24 cellular contexts compared by ENCODE assay signal in the genomic region with DNA sequence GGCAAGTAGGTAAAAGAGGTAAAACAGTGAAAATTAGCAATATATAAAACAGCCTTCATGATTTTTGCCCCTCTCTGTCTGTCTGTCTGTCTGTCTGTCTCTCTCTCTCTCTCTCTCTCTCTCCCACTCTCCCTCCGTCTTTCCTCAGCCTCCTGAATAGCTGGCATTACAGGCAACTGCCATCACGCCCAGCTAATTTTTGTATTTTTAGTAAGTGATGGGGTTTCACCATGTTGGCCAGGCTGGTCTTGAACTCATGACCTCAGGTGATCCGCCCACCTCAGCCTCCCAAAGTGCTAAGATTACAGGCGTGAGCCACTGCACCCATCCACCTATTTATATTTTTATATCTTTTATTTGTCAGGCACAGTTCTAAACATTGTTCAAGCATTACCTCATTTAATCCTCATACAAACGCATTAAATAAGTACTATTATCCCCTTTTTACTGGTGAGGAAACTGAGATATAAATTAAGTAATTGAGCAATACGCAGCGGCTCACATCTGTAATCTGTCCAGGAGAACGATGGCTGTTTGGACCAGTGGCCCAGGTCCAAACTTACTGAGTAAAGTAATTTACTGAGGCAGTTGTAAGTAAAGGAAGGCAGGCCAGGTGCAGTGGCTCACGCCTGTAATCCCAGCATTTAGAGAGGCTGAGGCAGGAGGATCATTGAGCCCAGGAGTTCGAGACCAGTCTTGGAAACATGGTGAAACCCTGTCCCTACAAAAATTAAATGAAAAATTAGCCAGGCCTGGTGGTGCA.
DNase-seq lines count a peak whose midpoint lies in the region; ATAC-seq and TF ChIP-seq lines count a peak whose summit lies in the region.
"Had no signal": no experiment of that assay in that cellular context is flagged by ENCODE, and none has a peak within 500 bp of the region (broad histone marks: within the 10 kb centered on the region; RNA-seq: fewer than 3 reads in every experiment).

No MANE protein-coding gene starts in this region.

- intact Hi-C loops in MCF 10A (cut with micrococcal nuclease) (no loop called here), breast epithelium (cut with DNase I; ENCODE audit: low total_unique reads) (no loop called here), OCI-LY7 (cut with micrococcal nuclease; ENCODE audit: unreplicated experiment) (no loop called here), gastrocnemius medialis (cut with DNase I; ENCODE audit: low total_unique reads) (no loop called here)
- intact Hi-C loops in activated CD4-positive, alpha-beta T cell treated with anti-CD3 and anti-CD28 coated beads for 36 hours (cut with DNase I, micrococcal nuclease) = no loop called here

- no peaks in the 10 kb centered on the region for H3K36me3 ChIP-seq in breast epithelium
- no peaks in the 10 kb centered on the region for H3K36me3 ChIP-seq in OCI-LY7 (ENCODE audit: insufficient read depth, low read length)
- no peaks in the 10 kb centered on the region for H3K36me3 ChIP-seq in gastrocnemius medialis
- H3K36me3 ChIP-seq: esophagus muscularis mucosa, gastroesophageal sphincter, lower lobe of right lung, ovary, sigmoid colon had no signal

- peak overlapping the region; percentile 24 for H3K27ac Mint-ChIP-seq in MCF 10A (ENCODE audit: low read depth, unreplicated experiment)
- no peak overlapping the region for H3K27ac Mint-ChIP-seq in activated CD4-positive, alpha-beta T cell treated with anti-CD3 and anti-CD28 coated beads for 36 hours
- H3K27ac Mint-ChIP-seq: activated CD4-positive, alpha-beta memory T cell treated with anti-CD3 and anti-CD28 coated beads for 36 hours had no signal

- no peaks in the 10 kb centered on the region for H3K9me3 Mint-ChIP-seq in MCF 10A (ENCODE audit: unreplicated experiment)
- no peaks in the 10 kb centered on the region for H3K9me3 Mint-ChIP-seq in activated CD4-positive, alpha-beta T cell treated with anti-CD3 and anti-CD28 coated beads for 36 hours (ENCODE audit: low read depth)
- H3K9me3 Mint-ChIP-seq: activated B cell treated with CpG ODN at 0.5 μM for 24 hours; activated CD4-positive, alpha-beta memory T cell treated with anti-CD3 and anti-CD28 coated beads for 36 hours had no signal

- H3K4me2 ChIP-seq in OCI-LY7 (ENCODE audit: low read length) = peak overlapping the region; percentile 43; the same call in 1 of the 2 replicates
- H3K4me2 ChIP-seq: SK-N-SH had no signal

- H3K36me3 Mint-ChIP-seq in MCF 10A (ENCODE audit: insufficient read depth, unreplicated experiment) = no peaks in the 10 kb centered on the region
- peaks cover 9% of the 10 kb centered on the region for H3K36me3 Mint-ChIP-seq in activated CD4-positive, alpha-beta T cell treated with anti-CD3 and anti-CD28 coated beads for 36 hours (ENCODE audit: low read depth)
- H3K36me3 Mint-ChIP-seq: activated CD4-positive, alpha-beta memory T cell treated with anti-CD3 and anti-CD28 coated beads for 36 hours had no signal

- H3K4me3 Mint-ChIP-seq in MCF 10A (ENCODE audit: unreplicated experiment) = no peak overlapping the region
- H3K4me3 Mint-ChIP-seq in activated CD4-positive, alpha-beta T cell treated with anti-CD3 and anti-CD28 coated beads for 36 hours = no peak overlapping the region
- H3K4me3 Mint-ChIP-seq: activated B cell treated with CpG ODN at 0.5 μM for 24 hours; activated CD4-positive, alpha-beta memory T cell treated with anti-CD3 and anti-CD28 coated beads for 36 hours had no signal

- no peaks in the 10 kb centered on the region for H3K4me1 ChIP-seq in breast epithelium
- H3K4me1 ChIP-seq in OCI-LY7 (ENCODE audit: insufficient read depth, low read length, poor library complexity, severe bottlenecking) = peaks cover 69% of the 10 kb centered on the region
- H3K4me1 ChIP-seq in gastrocnemius medialis = peaks cover 46 to 63% of the 10 kb centered on the region in 2 donors

- H3K4me3 ChIP-seq in breast epithelium (no peak overlapping the region), OCI-LY7 (ENCODE audit: low read depth, low read length, poor library complexity, severe bottlenecking) (no peak overlapping the region), fibroblast of mammary gland (ENCODE audit: control insufficient read depth, low read depth, low read length) (no peak overlapping the region), gastrocnemius medialis (no peak overlapping the region)
- H3K4me3 ChIP-seq: esophagus muscularis mucosa, gastroesophageal sphincter, lower lobe of right lung, ovary, sigmoid colon had no signal

- in situ Hi-C loops in gastrocnemius medialis (cut with MboI; ENCODE audit: low sequenced_read_pairs in 4 of 4) = no loop called here

- DNase-seq in MCF 10A (ENCODE audit: unreplicated experiment) (no peak), breast epithelium (ENCODE audit: low spot score in 2 of 2) (no peak), OCI-LY7 (ENCODE audit: low spot score) (no peak), fibroblast of mammary gland (ENCODE audit: low read depth) (peak; percentile 33), gastrocnemius medialis (peak in 1 of 2 donors; percentile 53), midbrain (lab: John Stamatoyannopoulos, UW) (no peak), GM10266 (ENCODE audit: extremely low spot score) (no peak)
- no peak for DNase-seq in activated CD4-positive, alpha-beta T cell treated with anti-CD3 and anti-CD28 coated beads for 36 hours
- DNase-seq: activated B cell treated with CpG ODN at 0.5 μM for 24 hours; activated CD4-positive, alpha-beta memory T cell treated with anti-CD3 and anti-CD28 coated beads for 36 hours; aorta; Calu3; effector CD8-positive, alpha-beta T cell; lower lobe of right lung; NCI-H146; NCI-H2171; NCI-H526 treated with DMSO at 0.1 percent for 48 hours; ovary; RPMI8226; sigmoid colon; SK-N-SH; stimulated activated CD4-positive, alpha-beta T cell treated with anti-CD3 and anti-CD28 coated beads, Interleukin-1b, Interleukin-23, amount 100 ng/mL, for 48 hours had no signal

- H3K27ac ChIP-seq in breast epithelium (no peak overlapping the region), OCI-LY7 (ENCODE audit: low read depth, low read length, poor library complexity, severe bottlenecking) (peak overlapping the region; percentile 30), gastrocnemius medialis (peak overlapping the region; percentile 59 to 70 (median 65))
- H3K27ac ChIP-seq: esophagus muscularis mucosa, gastroesophageal sphincter, lower lobe of right lung, ovary, sigmoid colon had no signal

- peaks cover 7% of the 10 kb centered on the region for H4K20me1 ChIP-seq in OCI-LY7 (ENCODE audit: insufficient read depth, low read length)

- BruUV-seq in MCF 10A (replicated peaks; lab: Mats Ljungman, UMichigan) = no TSS peak
- BruUV-seq in OCI-LY7 (replicated peaks; lab: Mats Ljungman, UMichigan) = no TSS peak

- no peak overlapping the region for H2AFZ ChIP-seq in OCI-LY7 (ENCODE audit: low read length)

- peaks cover 17% of the 10 kb centered on the region for H3K4me1 Mint-ChIP-seq in MCF 10A (ENCODE audit: insufficient read depth, unreplicated experiment)
- peaks cover 44% of the 10 kb centered on the region for H3K4me1 Mint-ChIP-seq in activated CD4-positive, alpha-beta T cell treated with anti-CD3 and anti-CD28 coated beads for 36 hours

- H3K27me3 ChIP-seq in breast epithelium = no peaks in the 10 kb centered on the region
- H3K27me3 ChIP-seq in gastrocnemius medialis = no peaks in the 10 kb centered on the region
- H3K27me3 ChIP-seq: esophagus muscularis mucosa, gastroesophageal sphincter, ovary, sigmoid colon had no signal

- POLR2A ChIA-PET in MCF 10A (lab: Yijun Ruan, JAX) (interaction anchor here (1.0 to 1.4 kb wide), 3 partner anchors 12 to 29 kb away, joined by 3 to 4 read pairs (median 4); no protein-coding TSS in a partner anchor), OCI-LY7 (lab: Charles Lee) (interaction anchor here (0.8 kb wide), 1 partner anchor 60 kb away, joined by 3 read pairs; no protein-coding TSS in a partner anchor)
- POLR2A ChIA-PET in activated CD4-positive, alpha-beta T cell treated with anti-CD3 and anti-CD28 coated beads for 36 hours (lab: Charles Lee) = interaction anchor here (1.1 kb wide), 1 partner anchor 61 kb away, joined by 3 read pairs; no protein-coding TSS in a partner anchor

- peak; percentile 18 to 47 for ATAC-seq in gastrocnemius medialis
- ATAC-seq in activated CD4-positive, alpha-beta T cell treated with anti-CD3 and anti-CD28 coated beads for 36 hours = no peak
- ATAC-seq: gastroesophageal sphincter, lower lobe of right lung had no signal

- TF ChIP-seq CTCF in MCF 10A (IDR thresholded peaks at IDR 0.05; ENCODE audit: unreplicated experiment) (no peak), breast epithelium (IDR thresholded peaks at IDR 0.05) (no peak), OCI-LY7 (conservative IDR thresholded peaks at IDR 0.05; ENCODE audit: low read length) (no peak), fibroblast of mammary gland (conservative IDR thresholded peaks at IDR 0.05; ENCODE audit: control insufficient read depth, insufficient read depth, low read depth, low read length) (no peak), gastrocnemius medialis (IDR thresholded peaks at IDR 0.05 in 4 of 5, conservative IDR thresholded peaks at IDR 0.05 in 1 of 5) (no peak), GM10266 (IDR thresholded peaks at IDR 0.05; ENCODE audit: control insufficient read depth, insufficient read depth, low read depth, missing control alignments) (no peak)

- CTCF ChIA-PET in MCF 10A (lab: Yijun Ruan, JAX) = interaction anchor here (1.1 kb wide), 1 partner anchor 628 kb away, joined by 3 read pairs; no protein-coding TSS in a partner anchor
- CTCF ChIA-PET in OCI-LY7 (lab: Charles Lee; ENCODE audit: unreplicated experiment) = no interaction called here
- CTCF ChIA-PET in activated CD4-positive, alpha-beta T cell treated with anti-CD3 and anti-CD28 coated beads for 36 hours (lab: Charles Lee) = interaction anchor here (1.5 kb wide), 1 partner anchor 254 kb away, joined by 4 read pairs; no protein-coding TSS in a partner anchor

- H3K27me3 Mint-ChIP-seq in MCF 10A (ENCODE audit: insufficient read depth, unreplicated experiment) = no peaks in the 10 kb centered on the region
- H3K27me3 Mint-ChIP-seq in activated CD4-positive, alpha-beta T cell treated with anti-CD3 and anti-CD28 coated beads for 36 hours = no peaks in the 10 kb centered on the region
- H3K27me3 Mint-ChIP-seq: activated B cell treated with CpG ODN at 0.5 μM for 24 hours; activated CD4-positive, alpha-beta memory T cell treated with anti-CD3 and anti-CD28 coated beads for 36 hours had no signal

- H3K9me2 ChIP-seq in OCI-LY7 (ENCODE audit: insufficient read depth, low read length) = no peaks in the 10 kb centered on the region
- H3K9me2 ChIP-seq: SK-N-SH had no signal

- TF ChIP-seq POLR2A in breast epithelium (IDR thresholded peaks at IDR 0.05) (no peak), gastrocnemius medialis (IDR thresholded peaks at IDR 0.05) (no peak)

- H3K9me3 ChIP-seq in breast epithelium (no peaks in the 10 kb centered on the region), OCI-LY7 (ENCODE audit: low read length) (no peaks in the 10 kb centered on the region), gastrocnemius medialis (no peaks in the 10 kb centered on the region)
- H3K9me3 ChIP-seq: esophagus muscularis mucosa, gastroesophageal sphincter, lower lobe of right lung, ovary, sigmoid colon, SK-N-SH had no signal

- peaks cover 94% of the 10 kb centered on the region for H3K79me2 ChIP-seq in OCI-LY7 (ENCODE audit: insufficient read depth, low read depth, low read length)

Comparison
In these comparisons a context has a peak if more than half of its experiments do, and no peak if none do; other contexts are left out.
1. H3K27ac ChIP-seq: peak in OCI-LY7 (single experiment) and gastrocnemius medialis (4 of 4); none in breast epithelium (0 of 2).